Comparison of ENCODE assay signal across 18 cellular contexts in genomic region chr20:9136114-9136513, GRCh38.
"Had no signal": no experiment of that assay in that cellular context is flagged by ENCODE, and none has a peak within 500 bp of the region (broad histone marks: within the 10 kb centered on the region; RNA-seq: fewer than 3 reads in every experiment).

No MANE protein-coding gene starts in this region.

- H3K27ac ChIP-seq: coronary artery, neural progenitor cell, prostate gland had no signal

- H3K4me1 Mint-ChIP-seq: activated naive CD4-positive, alpha-beta T cell treated with anti-CD3 and anti-CD28 coated beads, Interleukin-2, amount 10 ng/mL, durations not matched to agents 7 days and 5 days; T-cell had no signal

- H3K27me3 Mint-ChIP-seq: activated CD4-positive, alpha-beta memory T cell treated with anti-CD3 and anti-CD28 coated beads for 36 hours; activated naive CD4-positive, alpha-beta T cell treated with anti-CD3 and anti-CD28 coated beads, Interleukin-2, amount 10 ng/mL, durations not matched to agents 7 days and 5 days; T-cell had no signal

- H3K9me3 ChIP-seq: prostate gland had no signal

- H3K36me3 ChIP-seq: neural progenitor cell, prostate gland, upper lobe of left lung had no signal

- H3K27ac Mint-ChIP-seq: activated CD4-positive, alpha-beta memory T cell treated with anti-CD3 and anti-CD28 coated beads for 36 hours; activated naive CD4-positive, alpha-beta T cell treated with anti-CD3 and anti-CD28 coated beads, Interleukin-2, amount 10 ng/mL, durations not matched to agents 7 days and 5 days; neural progenitor cell; T-cell; T-helper 2 cell treated with Interferon-gamma antibody and Interleukin-4, amounts not matched to agents 5 μg/mL and 100 μg/mL, for 36 hours had no signal

- H3K36me3 Mint-ChIP-seq: activated CD4-positive, alpha-beta memory T cell treated with anti-CD3 and anti-CD28 coated beads for 36 hours; activated naive CD4-positive, alpha-beta T cell treated with anti-CD3 and anti-CD28 coated beads, Interleukin-2, amount 10 ng/mL, durations not matched to agents 7 days and 5 days; T-cell had no signal

- H3K4me3 ChIP-seq: coronary artery, mucosa of descending colon, neural progenitor cell, prostate gland, upper lobe of left lung had no signal

- DNase-seq: activated CD4-positive, alpha-beta memory T cell treated with anti-CD3 and anti-CD28 coated beads for 36 hours; activated CD4-positive, alpha-beta T cell treated with anti-CD3 and anti-CD28 coated beads for 48 hours; activated effector memory CD4-positive, alpha-beta T cell treated with anti-CD3 and anti-CD28 coated beads, Interleukin-2, amount 50 U/mL, for 16 hours; activated naive CD4-positive, alpha-beta T cell treated with anti-CD3 and anti-CD28 coated beads, Interleukin-2, amount 10 ng/mL, durations not matched to agents 7 days and 5 days; amygdala; cerebellar nuclear complex; foreskin fibroblast; hippocampal formation; mesenchymal stem cell; mucosa of descending colon; stimulated activated CD4-positive, alpha-beta T cell treated with anti-CD3 and anti-CD28 coated beads, Interleukin-4, amount 100 ng/mL, for 24 hours; stimulated activated naive CD8-positive, alpha-beta T cell treated with anti-CD3 and anti-CD28 coated beads, Interleukin-15, Interleukin-2, amounts not matched to agents 100 U/mL and 50 U/mL, for 24 hours; T-cell; upper lobe of left lung had no signal

- H3K4me1 ChIP-seq: neural progenitor cell, prostate gland had no signal

- ATAC-seq: mucosa of descending colon; stimulated activated naive CD8-positive, alpha-beta T cell treated with anti-CD3 and anti-CD28 coated beads, Interleukin-15, Interleukin-2, amounts not matched to agents 100 U/mL and 50 U/mL, for 24 hours; T-cell had no signal

- H3K4me3 Mint-ChIP-seq: activated CD4-positive, alpha-beta memory T cell treated with anti-CD3 and anti-CD28 coated beads for 36 hours; activated naive CD4-positive, alpha-beta T cell treated with anti-CD3 and anti-CD28 coated beads, Interleukin-2, amount 10 ng/mL, durations not matched to agents 7 days and 5 days; neural progenitor cell; T-cell; T-helper 2 cell treated with Interferon-gamma antibody and Interleukin-4, amounts not matched to agents 5 μg/mL and 100 μg/mL, for 36 hours had no signal

- H3K27me3 ChIP-seq: neural progenitor cell, upper lobe of left lung had no signal
